24 cellular contexts compared by ENCODE assay signal in genomic region chr14:38225946-38226345, GRCh38. TPM values are rescaled to one million over a fixed set of nuclear protein-coding genes. Genes with fewer than 3 reads are reported as not detected.
"Had no signal": no experiment of that assay in that cellular context is flagged by ENCODE, and none has a peak within 500 bp of the region (broad histone marks: within the 10 kb centered on the region; RNA-seq: fewer than 3 reads in every experiment).

No MANE protein-coding gene starts in this region.

- H3K9ac ChIP-seq: neural progenitor cell had no signal

- DNase-seq: islet precursor cell; left ventricle myocardium inferior; mesendoderm; naive B cell; natural killer cell; nephron progenitor cell; ovary; right cardiac atrium; sigmoid colon; small intestine; spleen; stimulated activated CD4-positive, alpha-beta T cell treated with anti-CD3 and anti-CD28 coated beads, Interleukin-4, amount 100 ng/mL, for 24 hours; stimulated activated CD8-positive, alpha-beta memory T cell treated with anti-CD3 and anti-CD28 coated beads, Interleukin-4, amount 100 ng/mL, for 48 hours; stimulated activated naive CD4-positive, alpha-beta T cell treated with Interleukin-2 at 50 U/mL for 16 hours; stimulated activated naive CD8-positive, alpha-beta T cell treated with anti-CD3 and anti-CD28 coated beads, Interleukin-15, amount 100 ng/mL, for 72 hours; substantia nigra; uterus had no signal

- H3K79me2 ChIP-seq: hepatocyte had no signal

- H3K27me3 ChIP-seq: hepatocyte, neural progenitor cell, ovary, sigmoid colon, spleen, tibial nerve, uterus had no signal

- H3K36me3 ChIP-seq: left ventricle myocardium inferior, neural progenitor cell, ovary, sigmoid colon, spleen, tibial nerve, uterus had no signal

- FAIRE-seq: small intestine had no signal

- H3K27ac ChIP-seq: hepatocyte, left ventricle myocardium inferior, neural progenitor cell, ovary, sigmoid colon, spleen, tibial nerve, uterus had no signal

- H3K9me3 ChIP-seq: left ventricle myocardium inferior, ovary, sigmoid colon, spleen, tibial nerve, uterus had no signal

- ATAC-seq: natural killer cell; right cardiac atrium; stimulated activated memory B cell treated with anti-CD40 and anti-IgM and Interleukin-4, amounts not matched to agents 10 μg/mL and 1 μg/mL and 100 μg/mL, for 72 hours; stimulated activated naive CD8-positive, alpha-beta T cell treated with anti-CD3 and anti-CD28 coated beads, Interleukin-15, amount 100 ng/mL, for 72 hours had no signal

- H3K4me2 ChIP-seq: hepatocyte, neural progenitor cell had no signal

- H2AFZ ChIP-seq: hepatocyte, neural progenitor cell had no signal

- H3K4me3 ChIP-seq: hepatocyte, left ventricle myocardium inferior, lung, neural progenitor cell, ovary, sigmoid colon, spleen, tibial nerve, uterus had no signal

- H3K4me1 ChIP-seq: left ventricle myocardium inferior, neural progenitor cell, sigmoid colon, spleen, tibial nerve, uterus had no signal

RNA-seq across cellular contexts. Expression of gene SSTR1, which starts 18.2 kb away (rescaled TPM):
- total RNA-seq: mesothelial cell of epicardium, mononuclear cell, natural killer cell had no signal

RNA-seq across cellular contexts. Expression of gene CLEC14A, which starts 29.9 kb away (rescaled TPM):
- total RNA-seq: mononuclear cell, natural killer cell had no signal
